8 cellular contexts compared by ENCODE assay signal in genomic region chr5:177371120-177371537, GRCh38. TPM values are rescaled to one million over a fixed set of nuclear protein-coding genes. Genes with fewer than 3 reads are reported as not detected.
A peak's percentile ranks its signal among the peaks of the same experiment; 100 is the strongest.
DNase-seq lines count a peak whose midpoint lies in the region; ATAC-seq and TF ChIP-seq lines count a peak whose summit lies in the region.

No MANE protein-coding gene starts in this region.

- H3K36me3 ChIP-seq in rectal smooth muscle tissue (ENCODE audit: control insufficient read depth, insufficient read depth, low read length), result peaks cover 3% of the 10 kb centered on the region

- TF ChIP-seq POLR2A in GM18951 (IDR thresholded peaks at IDR 0.05; ENCODE audit: extremely low read depth, insufficient read depth, insufficient read length), result peak; percentile 12

- TF ChIP-seq CTCF in fibroblast of the aortic adventitia (IDR thresholded peaks at IDR 0.05; ENCODE audit: insufficient read depth, low read length), result peak; percentile 5

- CTCF ChIA-PET in T-cell (lab: Charles Lee), result interaction anchor here (0.7 to 1.5 kb wide), 4 partner anchors 11 to 15 kb away, joined by 3 to 6 read pairs (median 3); no protein-coding TSS in a partner anchor

- H3K4me1 Mint-ChIP-seq in T-cell, result peaks cover 62 to 72% (median 66%) of the 10 kb centered on the region in 3 donors

- H3K4me1 ChIP-seq in rectal smooth muscle tissue (ENCODE audit: control insufficient read depth, insufficient read depth, low read length), result peaks cover 12% of the 10 kb centered on the region

- no peaks in the 10 kb centered on the region for H3K27me3 ChIP-seq in rectal smooth muscle tissue (ENCODE audit: control insufficient read depth, insufficient read depth, low read length)

- H3K27ac Mint-ChIP-seq in T-cell, result peak overlapping the region; percentile 88 to 96

- POLR2A ChIA-PET in T-cell (lab: Charles Lee), result no interaction called here

- no peak for ATAC-seq in T-cell (replicated peaks in 1 of 4)
- ATAC-seq in HG03108 (IDR thresholded peaks at IDR 0.05; ENCODE audit: unreplicated experiment), result no peak
- ATAC-seq in HG02885 (IDR thresholded peaks at IDR 0.05; ENCODE audit: poor library complexity, unreplicated experiment), result no peak
- ATAC-seq in GM19395 (IDR thresholded peaks at IDR 0.05; ENCODE audit: unreplicated experiment), result no peak

- H3K4me3 ChIP-seq in fibroblast of the aortic adventitia (ENCODE audit: low read depth, low read length), result peak overlapping the region; percentile 69
- H3K4me3 ChIP-seq in rectal smooth muscle tissue (ENCODE audit: low read length), result peak overlapping the region; percentile 65

- in situ Hi-C loops in GM18951 (cut with MboI; ENCODE audit: low sequenced_read_pairs, unreplicated experiment), result no loop called here

- no peaks in the 10 kb centered on the region for H3K27me3 Mint-ChIP-seq in T-cell

- no peak overlapping the region for H3K27ac ChIP-seq in rectal smooth muscle tissue (ENCODE audit: low read depth, low read length)

- H3K36me3 Mint-ChIP-seq in T-cell, result peaks cover 22% of the 10 kb centered on the region

- no peaks in the 10 kb centered on the region for H3K9me3 Mint-ChIP-seq in T-cell

- no peak for DNase-seq in T-cell
- no peak for DNase-seq in fibroblast of the aortic adventitia (ENCODE audit: low read depth)
- DNase-seq in LoVo (ENCODE audit: low spot score), result no peak

- peak overlapping the region; percentile 28 to 74 (median 59) for H3K4me3 Mint-ChIP-seq in T-cell

- H3K9ac ChIP-seq in rectal smooth muscle tissue (ENCODE audit: low read length), result peak overlapping the region; percentile 11

RNA-seq across cellular contexts. Expression of gene SLC34A1, which starts 13.1 kb away (rescaled TPM):
- total RNA-seq in T-cell, result under 1 TPM in 3 of 5 donors, not detected in 2; 0.13 to 0.18 (median 0.16) TPM
- not detected in 2 replicates for total RNA-seq in fibroblast of the aortic adventitia (ENCODE audit: low replicate concordance)

RNA-seq across cellular contexts. Expression of gene RGS14, which starts 13.4 kb away (rescaled TPM):
- total RNA-seq in T-cell (100 to 1,000 TPM in 3 of 5 donors, 10 to 100 TPM in 2; 85.7 to 209 (median 195) TPM), fibroblast of the aortic adventitia (ENCODE audit: low replicate concordance) (3.1 and 28.9 TPM in 2 replicates)

RNA-seq across cellular contexts. Expression of gene LMAN2, which starts 19.7 kb away (rescaled TPM):
- 100 to 1,000 TPM in 3 of 5 donors, 10 to 100 TPM in 2; 67.2 to 122 (median 106) TPM for total RNA-seq in T-cell
- total RNA-seq in fibroblast of the aortic adventitia (ENCODE audit: low replicate concordance), result 116 and 190 TPM in 2 replicates

RNA-seq across cellular contexts. Expression of gene PFN3, which starts 29.3 kb away (rescaled TPM):
- total RNA-seq in T-cell (not detected), fibroblast of the aortic adventitia (ENCODE audit: low replicate concordance) (not detected in 2 replicates)

RNA-seq across cellular contexts. Expression of gene F12, which starts 38.2 kb away (rescaled TPM):
- total RNA-seq in T-cell (under 1 TPM in 4 of 5 donors, not detected in 1; 0.28 to 0.98 (median 0.42) TPM), fibroblast of the aortic adventitia (ENCODE audit: low replicate concordance) (0.27 and 1.4 TPM in 2 replicates)
